Comparison of ENCODE assay signal across 11 cellular contexts in the genomic region with DNA sequence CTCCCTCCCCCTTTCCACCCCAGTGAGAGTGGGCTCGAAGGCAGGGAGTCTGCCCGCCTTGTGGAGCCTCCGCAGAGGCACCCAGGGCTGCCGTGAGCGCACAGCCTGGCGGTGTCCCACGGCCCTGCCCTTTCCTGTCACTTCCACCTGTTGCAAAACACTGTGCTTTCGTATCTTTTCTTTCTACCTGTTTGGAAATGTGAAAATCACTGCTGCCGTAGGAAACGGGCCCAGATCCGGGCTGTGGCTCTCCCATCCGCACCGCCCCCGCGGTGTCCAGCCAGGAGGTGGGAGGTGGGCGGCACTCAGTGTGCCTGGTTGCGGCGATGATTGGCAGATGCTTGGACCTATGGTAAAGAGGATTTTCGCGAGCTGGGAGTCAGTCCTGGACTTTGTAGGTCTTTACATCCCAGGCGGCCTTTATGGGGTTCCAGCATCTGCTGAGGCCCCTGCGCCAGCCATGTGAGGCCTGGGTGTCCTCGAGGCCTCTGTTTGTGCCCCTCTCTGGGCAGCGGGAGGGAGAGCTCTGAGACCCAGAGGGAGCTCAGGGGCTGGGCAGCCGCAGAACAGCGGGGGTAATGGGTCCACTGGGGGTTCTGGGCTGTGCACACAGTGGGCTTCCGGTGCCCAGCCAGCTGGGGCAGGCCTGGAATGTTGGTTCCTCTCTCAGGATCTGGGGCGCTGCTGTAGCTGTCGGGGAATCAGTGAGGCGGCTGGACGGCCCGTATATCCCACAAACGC. TPM values are rescaled to one million over a fixed set of nuclear protein-coding genes. Genes with fewer than 3 reads are reported as not detected.
A peak's percentile ranks its signal among the peaks of the same experiment; 100 is the strongest.
DNase-seq lines count a peak whose midpoint lies in the region; ATAC-seq and TF ChIP-seq lines count a peak whose summit lies in the region.
"Had no signal": no experiment of that assay in that cellular context is flagged by ENCODE, and none has a peak within 500 bp of the region (broad histone marks: within the 10 kb centered on the region; RNA-seq: fewer than 3 reads in every experiment).

No MANE protein-coding gene starts in this region.

- POLR2A ChIA-PET in CD4-positive, alpha-beta memory T cell (lab: Charles Lee; ENCODE audit: partially characterized antibody): interaction anchor here (0.6 to 3.7 kb wide), 6 partner anchors 57 to 439 kb away, joined by 3 to 20 read pairs (median 3); a partner anchor contains a TSS
- POLR2A ChIA-PET in OCI-LY7 (lab: Charles Lee): no interaction called here

- peaks cover 10% of the 10 kb centered on the region for H3K36me3 ChIP-seq in CD4-positive, alpha-beta memory T cell (ENCODE audit: insufficient read depth, low read length)
- H3K36me3 ChIP-seq in neural progenitor cell (no peaks in the 10 kb centered on the region), OCI-LY7 (ENCODE audit: insufficient read depth, low read length) (peaks cover 67% of the 10 kb centered on the region)

- CTCF ChIA-PET in CD4-positive, alpha-beta memory T cell (lab: Charles Lee; ENCODE audit: partially characterized antibody): interaction anchor here (0.7 to 1.1 kb wide), 4 partner anchors 9 to 139 kb away, joined by 3 to 6 read pairs (median 4); no protein-coding TSS in a partner anchor
- CTCF ChIA-PET in OCI-LY7 (lab: Charles Lee; ENCODE audit: unreplicated experiment): no interaction called here

- H3K27ac Mint-ChIP-seq in CD4-positive, alpha-beta memory T cell: peak overlapping the region in 4 of 7 donors; percentile 19 to 79 (median 54)
- H3K27ac Mint-ChIP-seq in neural progenitor cell: peak overlapping the region; percentile 50

- peak in 1 of 5 donors; percentile 30 for DNase-seq in CD4-positive, alpha-beta memory T cell
- peak; percentile 10 for DNase-seq in MV-4-11 (lab: John Stamatoyannopoulos, UW)
- peak; percentile 73 for DNase-seq in epithelial cell of esophagus (ENCODE audit: low read depth)
- peak; percentile 64 for DNase-seq in neural progenitor cell (ENCODE audit: low spot score)
- DNase-seq in OCI-LY7 (ENCODE audit: low spot score): no peak
- DNase-seq in left colon: no peak
- DNase-seq in stimulated activated CD4-positive, alpha-beta T cell treated with anti-CD3 and anti-CD28 coated beads, Interleukin-12 subunit alpha, Interleukin-12 subunit beta, amount 100 ng/mL, for 4 hours: no peak
- DNase-seq: KBM-7, kidney glomerular epithelial cell, NCI-H524 treated with DMSO at 0.1 percent for 48 hours had no signal

- ATAC-seq in left colon (no peak), HG03280 (IDR thresholded peaks at IDR 0.05; ENCODE audit: unreplicated experiment) (no peak)

- TF ChIP-seq CTCF in epithelial cell of esophagus (IDR thresholded peaks at IDR 0.05; ENCODE audit: insufficient read depth, low read depth, low read length, missing control alignments) (no peak), neural progenitor cell (IDR thresholded peaks at IDR 0.05) (no peak), OCI-LY7 (conservative IDR thresholded peaks at IDR 0.05; ENCODE audit: low read length) (no peak)

- peaks cover 8 to 25% of the 10 kb centered on the region in 2 donors for H3K36me3 Mint-ChIP-seq in CD4-positive, alpha-beta memory T cell
- peaks cover 14% of the 10 kb centered on the region for H3K36me3 Mint-ChIP-seq in neural progenitor cell

- peak overlapping the region in 3 of 8 donors; percentile 9 to 62 (median 40) for H3K4me3 Mint-ChIP-seq in CD4-positive, alpha-beta memory T cell
- H3K4me3 Mint-ChIP-seq in neural progenitor cell: peak overlapping the region; percentile 66

- no peak overlapping the region for H2AFZ ChIP-seq in neural progenitor cell (replicated peaks)
- H2AFZ ChIP-seq in OCI-LY7 (ENCODE audit: low read length): no peak overlapping the region

- no TSS peak for BruUV-seq in OCI-LY7 (replicated peaks; lab: Mats Ljungman, UMichigan)

- peaks cover 63% of the 10 kb centered on the region for H3K4me1 ChIP-seq in CD4-positive, alpha-beta memory T cell (ENCODE audit: insufficient read depth, low read length)
- peaks cover 19% of the 10 kb centered on the region for H3K4me1 ChIP-seq in neural progenitor cell
- H3K4me1 ChIP-seq in OCI-LY7 (ENCODE audit: insufficient read depth, low read length, poor library complexity, severe bottlenecking): peaks cover 9% of the 10 kb centered on the region

- intact Hi-C loops in CD4-positive, alpha-beta memory T cell (cut with micrococcal nuclease): no loop called here
- intact Hi-C loops in OCI-LY7 (cut with micrococcal nuclease; ENCODE audit: unreplicated experiment) (no loop called here), left colon (cut with DNase I, micrococcal nuclease) (no loop called here)

- H3K79me2 ChIP-seq in neural progenitor cell (ENCODE audit: low read depth): peaks cover 100% of the 10 kb centered on the region
- H3K79me2 ChIP-seq in OCI-LY7 (ENCODE audit: insufficient read depth, low read depth, low read length): peaks cover 68% of the 10 kb centered on the region

- H3K9me3 ChIP-seq in CD4-positive, alpha-beta memory T cell (ENCODE audit: control insufficient read depth in 1 of 2, low read length in 2 of 2): no peaks in the 10 kb centered on the region
- H3K9me3 ChIP-seq in neural progenitor cell (ENCODE audit: low read depth) (no peaks in the 10 kb centered on the region), OCI-LY7 (ENCODE audit: low read length) (no peaks in the 10 kb centered on the region)

- peaks cover 17 to 53% (median 38%) of the 10 kb centered on the region in 4 donors for H3K4me1 Mint-ChIP-seq in CD4-positive, alpha-beta memory T cell
- peaks cover 36% of the 10 kb centered on the region for H3K4me1 Mint-ChIP-seq in neural progenitor cell

- H3K9me3 Mint-ChIP-seq in CD4-positive, alpha-beta memory T cell: no peaks in the 10 kb centered on the region
- H3K9me3 Mint-ChIP-seq in neural progenitor cell: no peaks in the 10 kb centered on the region

- no peak overlapping the region for H3K4me3 ChIP-seq in CD4-positive, alpha-beta memory T cell (ENCODE audit: low read length in 2 of 2)
- H3K4me3 ChIP-seq in epithelial cell of esophagus (ENCODE audit: low read length) (no peak overlapping the region), neural progenitor cell (no peak overlapping the region), OCI-LY7 (ENCODE audit: low read depth, low read length, poor library complexity, severe bottlenecking) (no peak overlapping the region)

- H4K20me1 ChIP-seq in neural progenitor cell (ENCODE audit: low read depth) (peaks cover 98% of the 10 kb centered on the region), OCI-LY7 (ENCODE audit: insufficient read depth, low read length) (peaks cover 6% of the 10 kb centered on the region; the same call in 1 of the 2 replicates)

- H3K9me2 ChIP-seq in OCI-LY7 (ENCODE audit: insufficient read depth, low read length): no peaks in the 10 kb centered on the region

- H3F3A ChIP-seq in neural progenitor cell (ENCODE audit: low read depth): peaks cover 13% of the 10 kb centered on the region

- H3K27me3 ChIP-seq in CD4-positive, alpha-beta memory T cell (ENCODE audit: insufficient read depth, low read length): no peaks in the 10 kb centered on the region
- no peaks in the 10 kb centered on the region for H3K27me3 ChIP-seq in neural progenitor cell

- no peaks in the 10 kb centered on the region for H3K27me3 Mint-ChIP-seq in CD4-positive, alpha-beta memory T cell
- peaks cover 3% of the 10 kb centered on the region for H3K27me3 Mint-ChIP-seq in neural progenitor cell (ENCODE audit: insufficient read depth, low read depth)

- H3K4me2 ChIP-seq in neural progenitor cell (no peak overlapping the region), OCI-LY7 (ENCODE audit: low read length) (no peak overlapping the region)

- H3K27ac ChIP-seq in CD4-positive, alpha-beta memory T cell (ENCODE audit: low read depth, low read length): no peak overlapping the region
- H3K27ac ChIP-seq in neural progenitor cell (no peak overlapping the region), OCI-LY7 (ENCODE audit: low read depth, low read length, poor library complexity, severe bottlenecking) (no peak overlapping the region)

- H3K9ac ChIP-seq in neural progenitor cell: no peak overlapping the region

RNA-seq across cellular contexts. Expression of a gene that starts 6.1 kb away (rescaled TPM):
- total RNA-seq in CD4-positive, alpha-beta memory T cell: 100 to 1,000 TPM; 112 to 114 TPM
- polyA plus RNA-seq in CD4-positive, alpha-beta memory T cell: 10 to 100 TPM; 11.0 to 43.5 TPM
- 27.4 and 67.3 TPM in 2 replicates for total RNA-seq in neural progenitor cell (ENCODE audit: low replicate concordance)
- 68.7 and 78.4 TPM in 2 replicates for total RNA-seq in OCI-LY7 (2014; rRNA removed; shearing (Covaris generic))
- 76.5 and 82.2 TPM in 2 replicates for total RNA-seq in OCI-LY7 (2022)
- 10 to 100 TPM; 71.8 to 91.8 TPM for total RNA-seq in left colon

RNA-seq across cellular contexts. Expression of a gene that starts 26.1 kb away (rescaled TPM):
- total RNA-seq in CD4-positive, alpha-beta memory T cell: not detected
- polyA plus RNA-seq in CD4-positive, alpha-beta memory T cell: not detected
- total RNA-seq in neural progenitor cell (ENCODE audit: low replicate concordance): 1.2 and 17.8 TPM in 2 replicates
- total RNA-seq in OCI-LY7 (2014; rRNA removed; shearing (Covaris generic)): 0.09 and 0.33 TPM in 2 replicates
- 0.13 and 0.18 TPM in 2 replicates for total RNA-seq in OCI-LY7 (2022)
- total RNA-seq in left colon: under 1 TPM; 0.21 to 0.50 TPM

RNA-seq across cellular contexts. Expression of a gene that starts 29.9 kb away (rescaled TPM):
- 100 to 1,000 TPM; 105 to 108 TPM for total RNA-seq in CD4-positive, alpha-beta memory T cell
- polyA plus RNA-seq in CD4-positive, alpha-beta memory T cell: 100 to 1,000 TPM; 133 to 243 TPM
- total RNA-seq in neural progenitor cell (ENCODE audit: low replicate concordance): 7.1 and 52.0 TPM in 2 replicates
- total RNA-seq in OCI-LY7 (2014; rRNA removed; shearing (Covaris generic)): 51.8 and 82.1 TPM in 2 replicates
- total RNA-seq in OCI-LY7 (2022): 207 and 266 TPM in 2 replicates
- total RNA-seq in left colon: 100 to 1,000 TPM; 341 to 530 TPM

RNA-seq across cellular contexts. Expression of a gene that starts 36.7 kb away (rescaled TPM):
- total RNA-seq in CD4-positive, alpha-beta memory T cell: 10 to 100 TPM; 30.3 to 34.0 TPM
- 1 to 10 TPM in 1 of 2 donors, under 1 TPM in 1; 0.75 to 6.1 TPM for polyA plus RNA-seq in CD4-positive, alpha-beta memory T cell
- total RNA-seq in neural progenitor cell (ENCODE audit: low replicate concordance) (16.1 and 51.3 TPM in 2 replicates), OCI-LY7 (2022) (70.9 and 75.8 TPM in 2 replicates), left colon (100 to 1,000 TPM; 202 to 276 TPM)
- 11.7 and 20.3 TPM in 2 replicates for total RNA-seq in OCI-LY7 (2014; rRNA removed; shearing (Covaris generic))

RNA-seq across cellular contexts. Expression of a gene that starts 37.6 kb away (rescaled TPM):
- 10 to 100 TPM; 92.6 to 98.6 TPM for total RNA-seq in CD4-positive, alpha-beta memory T cell
- 1 to 10 TPM in 1 of 2 donors, under 1 TPM in 1; 0.37 to 3.5 TPM for polyA plus RNA-seq in CD4-positive, alpha-beta memory T cell
- total RNA-seq in neural progenitor cell (ENCODE audit: low replicate concordance) (3.3 and 16.2 TPM in 2 replicates), OCI-LY7 (2022) (43.3 and 48.8 TPM in 2 replicates), left colon (10 to 100 TPM; 58.6 to 71.9 TPM)
- 17.6 and 26.6 TPM in 2 replicates for total RNA-seq in OCI-LY7 (2014; rRNA removed; shearing (Covaris generic))

Comparison
In these comparisons a context has a peak if more than half of its experiments do, and no peak if none do; other contexts are left out.
1. DNase-seq: peak in MV-4-11 (single experiment), epithelial cell of esophagus (single experiment) and neural progenitor cell (single experiment); none in OCI-LY7 (single experiment), left colon (0 of 2) and stimulated activated CD4-positive, alpha-beta T cell treated with anti-CD3 and anti-CD28 coated beads, Interleukin-12 subunit alpha, Interleukin-12 subunit beta, amount 100 ng/mL, for 4 hours (single experiment).